1 cellular context compared by ENCODE assay signal in genomic region chr19:31312629-31313244, GRCh38.
TF ChIP-seq lines count a peak whose summit lies in the region.

No MANE protein-coding gene starts in this region.

TF ChIP-seq in WTC11, 78 proteins besides CTCF, POLR2A, EP300 and RAD21 (continued from another document):
- TF ChIP-seq E2F5 (CRISPR knock-in tag; IDR thresholded peaks at IDR 0.05) (no peak), MXD4 (CRISPR knock-in tag; IDR thresholded peaks at IDR 0.05; ENCODE audit: borderline replicate concordance) (no peak), E2F1 (CRISPR knock-in tag; IDR thresholded peaks at IDR 0.05) (no peak), ZNF263 (CRISPR knock-in tag; IDR thresholded peaks at IDR 0.05; ENCODE audit: low read depth) (no peak), NR3C1 (CRISPR knock-in tag; conservative IDR thresholded peaks at IDR 0.05; ENCODE audit: low read depth) (no peak), ESRRA (CRISPR knock-in tag; IDR thresholded peaks at IDR 0.05; ENCODE audit: borderline replicate concordance) (no peak), HMGA2 (CRISPR knock-in tag; IDR thresholded peaks at IDR 0.05) (no peak), CREB1 (CRISPR knock-in tag; IDR thresholded peaks at IDR 0.05) (no peak)
TF ChIP-seq in WTC11: peak in this region for 0.
